Comparison of ENCODE assay signal across 11 cellular contexts in genomic region chr9:95091971-95092320, GRCh38.
DNase-seq lines count a peak whose midpoint lies in the region; ATAC-seq and TF ChIP-seq lines count a peak whose summit lies in the region.
"Had no signal": no experiment of that assay in that cellular context is flagged by ENCODE, and none has a peak within 500 bp of the region (broad histone marks: within the 10 kb centered on the region; RNA-seq: fewer than 3 reads in every experiment).

No MANE protein-coding gene starts in this region.

- peaks cover 5% of the 10 kb centered on the region for H3K36me3 Mint-ChIP-seq in stimulated activated effector memory CD8-positive, alpha-beta T cell treated with anti-CD3 and anti-CD28 coated beads, Interleukin-12 subunit alpha, Interleukin-12 subunit beta, amount 100 ng/mL, for 72 hours

- H3K27ac ChIP-seq in VCaP (peak overlapping the region; percentile 22; the same call in 1 of the 2 replicates), right atrium auricular region (peak overlapping the region; percentile 71 to 85), sigmoid colon (peak overlapping the region; percentile 77 to 99 (median 86))

- 28 to 52% methylated on average over 4 of the region's 4 CpGs for WGBS in sigmoid colon, 2 donors

- TF ChIP-seq POLR2A in sigmoid colon (IDR thresholded peaks at IDR 0.05): no peak

- H3K27me3 ChIP-seq in right atrium auricular region (no peaks in the 10 kb centered on the region), sigmoid colon (no peaks in the 10 kb centered on the region)

- no peak for ATAC-seq in HG03095 (IDR thresholded peaks at IDR 0.05; ENCODE audit: unreplicated experiment)
- ATAC-seq in stimulated activated effector memory CD8-positive, alpha-beta T cell treated with anti-CD3 and anti-CD28 coated beads, Interleukin-12 subunit alpha, Interleukin-12 subunit beta, amount 100 ng/mL, for 72 hours: no peak
- ATAC-seq: K562 had no signal

- no peak overlapping the region for H3K4me3 ChIP-seq in right atrium auricular region
- no peak overlapping the region for H3K4me3 ChIP-seq in sigmoid colon
- H3K4me3 ChIP-seq: K562 had no signal

- no peaks in the 10 kb centered on the region for H3K9me3 Mint-ChIP-seq in stimulated activated effector memory CD8-positive, alpha-beta T cell treated with anti-CD3 and anti-CD28 coated beads, Interleukin-12 subunit alpha, Interleukin-12 subunit beta, amount 100 ng/mL, for 72 hours
- H3K9me3 Mint-ChIP-seq: T-helper 1 cell treated with Interleukin-12 subunit alpha and Interleukin-12 subunit beta and Interleukin-4 antibody, amounts not matched to agents 30 μg/mL and 1 μg/mL, for 36 hours had no signal

- peaks cover 3 to 90% of the 10 kb centered on the region in 2 donors for H3K4me1 ChIP-seq in right atrium auricular region
- H3K4me1 ChIP-seq in sigmoid colon: peaks cover 0 to 83% (median 77%) of the 10 kb centered on the region in 4 donors

- H3K4me1 Mint-ChIP-seq in stimulated activated effector memory CD8-positive, alpha-beta T cell treated with anti-CD3 and anti-CD28 coated beads, Interleukin-12 subunit alpha, Interleukin-12 subunit beta, amount 100 ng/mL, for 72 hours: peaks cover 19% of the 10 kb centered on the region

- TF ChIP-seq EP300 in sigmoid colon (IDR thresholded peaks at IDR 0.05): no peak

- TF ChIP-seq CTCF in VCaP (conservative IDR thresholded peaks at IDR 0.05) (no peak), right atrium auricular region (IDR thresholded peaks at IDR 0.05) (no peak), sigmoid colon (IDR thresholded peaks at IDR 0.05) (no peak)

- peak; percentile 89 for DNase-seq in H4 (ENCODE audit: low spot score)
- no peak for DNase-seq in right atrium auricular region (ENCODE audit: low spot score)
- DNase-seq in sigmoid colon: no peak
- no peak for DNase-seq in hippocampal formation (lab: John Stamatoyannopoulos, UW)
- no peak for DNase-seq in stimulated activated effector memory CD8-positive, alpha-beta T cell treated with anti-CD3 and anti-CD28 coated beads, Interleukin-12 subunit alpha, Interleukin-12 subunit beta, amount 100 ng/mL, for 72 hours (ENCODE audit: low spot score in 2 of 2)
- DNase-seq in UCSD-AML1 (lab: John Stamatoyannopoulos, UW; ENCODE audit: unreplicated experiment): no peak
- DNase-seq: stimulated activated naive CD4-positive, alpha-beta T cell had no signal

- H3K9me3 ChIP-seq in right atrium auricular region (no peaks in the 10 kb centered on the region), sigmoid colon (no peaks in the 10 kb centered on the region)

- peaks cover 59% of the 10 kb centered on the region for H3K36me3 ChIP-seq in right atrium auricular region
- peaks cover 0 to 30% (median under 1%) of the 10 kb centered on the region in 4 donors for H3K36me3 ChIP-seq in sigmoid colon

- intact Hi-C loops in sigmoid colon (cut with DNase I): no loop called here

- H3K4me3 Mint-ChIP-seq in stimulated activated effector memory CD8-positive, alpha-beta T cell treated with anti-CD3 and anti-CD28 coated beads, Interleukin-12 subunit alpha, Interleukin-12 subunit beta, amount 100 ng/mL, for 72 hours: no peak overlapping the region
- H3K4me3 Mint-ChIP-seq: T-helper 1 cell treated with Interleukin-12 subunit alpha and Interleukin-12 subunit beta and Interleukin-4 antibody, amounts not matched to agents 30 μg/mL and 1 μg/mL, for 36 hours had no signal

- H3K27ac Mint-ChIP-seq in stimulated activated effector memory CD8-positive, alpha-beta T cell treated with anti-CD3 and anti-CD28 coated beads, Interleukin-12 subunit alpha, Interleukin-12 subunit beta, amount 100 ng/mL, for 72 hours: no peak overlapping the region
- H3K27ac Mint-ChIP-seq: T-helper 1 cell treated with Interleukin-12 subunit alpha and Interleukin-12 subunit beta and Interleukin-4 antibody, amounts not matched to agents 30 μg/mL and 1 μg/mL, for 36 hours had no signal

Comparison
In these comparisons a context has a peak if more than half of its experiments do, and no peak if none do; other contexts are left out.
1. H3K27ac ChIP-seq: peak in every context shown above with its lines; median percentile 86 in sigmoid colon; 78 in right atrium auricular region; 22 in VCaP.